Comparison of ENCODE assay signal across 20 cellular contexts in the genomic region with DNA sequence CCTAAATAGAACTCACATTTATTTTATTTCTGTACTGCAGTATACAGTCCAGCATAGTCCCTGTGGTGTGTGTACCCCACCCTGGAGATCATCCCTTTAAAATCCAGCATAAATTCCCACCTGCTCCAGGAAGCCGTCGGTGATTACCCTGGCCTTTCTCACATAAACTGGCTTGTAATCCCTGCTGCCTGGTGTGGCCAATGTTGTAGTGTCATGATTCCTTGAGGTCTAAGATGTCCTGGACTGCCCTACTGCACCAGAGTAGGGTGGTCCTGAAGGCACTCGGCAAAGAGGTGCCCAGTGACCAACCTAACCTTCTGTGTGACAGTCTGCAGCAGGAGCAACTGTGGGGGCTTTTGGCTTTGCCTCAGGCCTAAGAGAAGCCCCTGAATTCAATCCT. TPM values are rescaled to one million over a fixed set of nuclear protein-coding genes. Genes with fewer than 3 reads are reported as not detected.
DNase-seq lines count a peak whose midpoint lies in the region; ATAC-seq and TF ChIP-seq lines count a peak whose summit lies in the region.
"Had no signal": no experiment of that assay in that cellular context is flagged by ENCODE, and none has a peak within 500 bp of the region (broad histone marks: within the 10 kb centered on the region; RNA-seq: fewer than 3 reads in every experiment).

No MANE protein-coding gene starts in this region.

- no peak overlapping the region for H3K4me3 Mint-ChIP-seq in T-helper 2 cell treated with Interferon-gamma antibody and Interleukin-4, amounts not matched to agents 5 μg/mL and 100 μg/mL, for 36 hours
- H3K4me3 Mint-ChIP-seq: CD8-positive, alpha-beta T cell; IgD-negative memory B cell had no signal

- DNase-seq in activated CD8-positive, alpha-beta memory T cell treated with anti-CD3 and anti-CD28 coated beads for 24 hours = peak; percentile 17
- DNase-seq in activated CD8-positive, alpha-beta memory T cell treated with anti-CD3 and anti-CD28 coated beads, Interleukin-2, amount 50 U/mL, for 4 hours = no peak
- peak in 1 of 2 donors; percentile 31 for DNase-seq in ascending aorta (ENCODE audit: low spot score in 2 of 2)
- peak; percentile 6 for DNase-seq in mesenteric fat pad (ENCODE audit: low spot score)
- DNase-seq in stimulated activated CD8-positive, alpha-beta memory T cell treated with anti-CD3 and anti-CD28 coated beads, Interleukin-4, amount 100 ng/mL, for 48 hours = peak; percentile 16
- DNase-seq in T-helper 2 cell treated with Interferon-gamma antibody and Interleukin-4, amounts not matched to agents 5 μg/mL and 100 μg/mL, for 36 hours (ENCODE audit: low spot score) = no peak
- no peak for DNase-seq in superior temporal gyrus (ENCODE audit: extremely low spot score)
- DNase-seq: AML-193; CD8-positive, alpha-beta T cell; DND-41; Karpas-422; NCI-H1105 treated with DMSO at 0.1 percent for 48 hours; NCI-H2081; NCI-H2171; NCI-H524 treated with DMSO at 0.1 percent for 48 hours had no signal

- no peaks in the 10 kb centered on the region for H3K4me1 Mint-ChIP-seq in T-helper 2 cell treated with Interferon-gamma antibody and Interleukin-4, amounts not matched to agents 5 μg/mL and 100 μg/mL, for 36 hours (ENCODE audit: low read depth)
- H3K4me1 Mint-ChIP-seq: IgD-negative memory B cell had no signal

- no peaks in the 10 kb centered on the region for H3K9me3 Mint-ChIP-seq in T-helper 2 cell treated with Interferon-gamma antibody and Interleukin-4, amounts not matched to agents 5 μg/mL and 100 μg/mL, for 36 hours
- H3K9me3 Mint-ChIP-seq: CD8-positive, alpha-beta T cell; IgD-negative memory B cell had no signal

- intact Hi-C loops in ascending aorta (cut with DNase I) = no loop called here

- peak overlapping the region; percentile 96 for H3K27ac ChIP-seq in ascending aorta
- H3K27ac ChIP-seq: GM23248, HL-60 had no signal

- H3K4me1 ChIP-seq in ascending aorta = peaks cover 3 to 36% of the 10 kb centered on the region in 2 donors

- no peaks in the 10 kb centered on the region for H3K27me3 ChIP-seq in ascending aorta

- peaks cover 4 to 29% of the 10 kb centered on the region in 2 donors for H3K36me3 ChIP-seq in ascending aorta

- no peak overlapping the region for H3K4me3 ChIP-seq in ascending aorta
- H3K4me3 ChIP-seq: GM12878, GM23248 had no signal

- no peaks in the 10 kb centered on the region for H3K27me3 Mint-ChIP-seq in T-helper 2 cell treated with Interferon-gamma antibody and Interleukin-4, amounts not matched to agents 5 μg/mL and 100 μg/mL, for 36 hours (ENCODE audit: low read depth)

- H3K27ac Mint-ChIP-seq in T-helper 2 cell treated with Interferon-gamma antibody and Interleukin-4, amounts not matched to agents 5 μg/mL and 100 μg/mL, for 36 hours = no peak overlapping the region
- H3K27ac Mint-ChIP-seq: CD8-positive, alpha-beta T cell; IgD-negative memory B cell had no signal

- H3K9me3 ChIP-seq in ascending aorta = no peaks in the 10 kb centered on the region

- no peaks in the 10 kb centered on the region for H3K36me3 Mint-ChIP-seq in T-helper 2 cell treated with Interferon-gamma antibody and Interleukin-4, amounts not matched to agents 5 μg/mL and 100 μg/mL, for 36 hours (ENCODE audit: low read depth)
- H3K36me3 Mint-ChIP-seq: CD8-positive, alpha-beta T cell; IgD-negative memory B cell had no signal

- no peak for TF ChIP-seq CTCF in ascending aorta (IDR thresholded peaks at IDR 0.05)

- no peak for ATAC-seq in HG03432 (IDR thresholded peaks at IDR 0.05; ENCODE audit: unreplicated experiment)
- ATAC-seq: CD8-positive, alpha-beta T cell had no signal

RNA-seq across cellular contexts. Expression of a gene that starts 58.9 kb away (rescaled TPM):
- total RNA-seq in ascending aorta = 136 TPM
- 4.5 TPM for total RNA-seq in mesenteric fat pad
- total RNA-seq: CD8-positive, alpha-beta T cell had no signal

Comparison
In these comparisons a context has a peak if more than half of its experiments do, and no peak if none do; other contexts are left out.
1. DNase-seq: peak in activated CD8-positive, alpha-beta memory T cell treated with anti-CD3 and anti-CD28 coated beads for 24 hours (single experiment), mesenteric fat pad (single experiment) and stimulated activated CD8-positive, alpha-beta memory T cell treated with anti-CD3 and anti-CD28 coated beads, Interleukin-4, amount 100 ng/mL, for 48 hours (single experiment); none in activated CD8-positive, alpha-beta memory T cell treated with anti-CD3 and anti-CD28 coated beads, Interleukin-2, amount 50 U/mL, for 4 hours (single experiment), T-helper 2 cell treated with Interferon-gamma antibody and Interleukin-4, amounts not matched to agents 5 μg/mL and 100 μg/mL, for 36 hours (single experiment) and superior temporal gyrus (single experiment).
2. RNA of a gene that starts 58.9 kb away (total RNA-seq): 136 TPM in ascending aorta (single experiment); 4.5 TPM in mesenteric fat pad (single experiment); every median in the first group is over 10 times any median in the second.